1 cellular context compared by ENCODE assay signal in genomic region chr12:98490491-98491453, GRCh38.
TF ChIP-seq lines count a peak whose summit lies in the region.

No MANE protein-coding gene starts in this region.

TF ChIP-seq in HepG2, 621 proteins besides CTCF, POLR2A, EP300 and RAD21 (continued from another document and continues in another):
- peak; percentile 86 for TF ChIP-seq FOXP4 (CRISPR knock-in tag; IDR thresholded peaks at IDR 0.05)
- TF ChIP-seq ZNF337 (CRISPR knock-in tag; IDR thresholded peaks at IDR 0.05; ENCODE audit: borderline replicate concordance, low read depth): no peak
- TF ChIP-seq ARNT2 (CRISPR knock-in tag; IDR thresholded peaks at IDR 0.05; ENCODE audit: low read depth): no peak
- TF ChIP-seq GATAD2A (CRISPR knock-in tag; IDR thresholded peaks at IDR 0.05): peak; percentile 81
- peak; percentile 92 for TF ChIP-seq POGZ (CRISPR knock-in tag; IDR thresholded peaks at IDR 0.05)
- TF ChIP-seq HCFC1 (IDR thresholded peaks at IDR 0.05; ENCODE audit: low read depth, low read length): no peak
- no peak for TF ChIP-seq ZNF180 (CRISPR knock-in tag; IDR thresholded peaks at IDR 0.05; ENCODE audit: borderline replicate concordance, low read depth)
- TF ChIP-seq ATRX (CRISPR knock-in tag; IDR thresholded peaks at IDR 0.05; ENCODE audit: borderline replicate concordance): no peak
- no peak for TF ChIP-seq ZNF432 (CRISPR knock-in tag; IDR thresholded peaks at IDR 0.05; ENCODE audit: borderline replicate concordance)
- TF ChIP-seq SETDB1 (CRISPR knock-in tag; IDR thresholded peaks at IDR 0.05; ENCODE audit: borderline replicate concordance): no peak
- no peak for TF ChIP-seq ARID2 (CRISPR knock-in tag; IDR thresholded peaks at IDR 0.05; ENCODE audit: borderline replicate concordance)
- TF ChIP-seq ZNF512B (CRISPR knock-in tag; IDR thresholded peaks at IDR 0.05; ENCODE audit: borderline replicate concordance): peak; percentile 57; the same call in 1 of the 2 replicates
- no peak; the same call in 1 of the 2 replicates for TF ChIP-seq ZFP90 (CRISPR knock-in tag; IDR thresholded peaks at IDR 0.05; ENCODE audit: borderline replicate concordance)
- no peak for TF ChIP-seq HOXD1 (CRISPR knock-in tag; IDR thresholded peaks at IDR 0.05)
- 0 out of 2 replicates have a peak, but pooled peaks have one; percentile 18 for TF ChIP-seq PHF8 (CRISPR knock-in tag; IDR thresholded peaks at IDR 0.05)
- no peak for TF ChIP-seq RARG (CRISPR knock-in tag; IDR thresholded peaks at IDR 0.05; ENCODE audit: low read depth)
- TF ChIP-seq ZBTB3 (CRISPR knock-in tag; IDR thresholded peaks at IDR 0.05; ENCODE audit: borderline replicate concordance, low read depth): no peak
- TF ChIP-seq CREB3 (CRISPR knock-in tag; IDR thresholded peaks at IDR 0.05): no peak
- peak; percentile 78 for TF ChIP-seq SALL1 (CRISPR knock-in tag; IDR thresholded peaks at IDR 0.05)
- peak; percentile 69; the same call in 1 of the 2 replicates for TF ChIP-seq ARID3A (IDR thresholded peaks at IDR 0.05; ENCODE audit: low read depth, low read length)
- TF ChIP-seq MEIS1 (CRISPR knock-in tag; IDR thresholded peaks at IDR 0.05; ENCODE audit: borderline replicate concordance): no peak
- TF ChIP-seq SRY (CRISPR knock-in tag; IDR thresholded peaks at IDR 0.05): no peak
- no peak for TF ChIP-seq ZNF737 (CRISPR knock-in tag; IDR thresholded peaks at IDR 0.05; ENCODE audit: borderline replicate concordance)
- TF ChIP-seq PCBP2 (optimal IDR thresholded peaks at IDR 0.05; ENCODE audit: low read depth, low read length, poor library complexity, severe bottlenecking): no peak
- TF ChIP-seq TEF (CRISPR knock-in tag; IDR thresholded peaks at IDR 0.05): no peak
- no peak for TF ChIP-seq ZNF850 (CRISPR knock-in tag; conservative IDR thresholded peaks at IDR 0.05)
- TF ChIP-seq ZNF276 (CRISPR knock-in tag; IDR thresholded peaks at IDR 0.05; ENCODE audit: low read depth): 0 out of 2 replicates have a peak, but pooled peaks have one; percentile 27
- TF ChIP-seq ZNF710 (CRISPR knock-in tag; IDR thresholded peaks at IDR 0.05; ENCODE audit: borderline replicate concordance): peak; percentile 78; the same call in 1 of the 2 replicates
- TF ChIP-seq NAIF1 (CRISPR knock-in tag; IDR thresholded peaks at IDR 0.05; ENCODE audit: borderline replicate concordance): no peak
- peak; percentile 83 to 97 for TF ChIP-seq HMGXB4 (CRISPR knock-in tag; IDR thresholded peaks at IDR 0.05; ENCODE audit: borderline replicate concordance in 1 of 2, low read depth in 1 of 2)
- no peak for TF ChIP-seq GATA4 (IDR thresholded peaks at IDR 0.05; ENCODE audit: borderline replicate concordance, low read depth)
- no peak for TF ChIP-seq MTA3 (CRISPR knock-in tag; IDR thresholded peaks at IDR 0.05)
- TF ChIP-seq RELA (CRISPR knock-in tag; IDR thresholded peaks at IDR 0.05): no peak
- no peak for TF ChIP-seq ZBTB42 (CRISPR knock-in tag; IDR thresholded peaks at IDR 0.05)
